In genomic region chr20:24490598-24490997, GRCh38 we compare ENCODE assay signal across 30 cellular contexts. TPM values are rescaled to one million over a fixed set of nuclear protein-coding genes. Genes with fewer than 3 reads are reported as not detected.
"Had no signal": no experiment of that assay in that cellular context is flagged by ENCODE, and none has a peak within 500 bp of the region (broad histone marks: within the 10 kb centered on the region; RNA-seq: fewer than 3 reads in every experiment).

No MANE protein-coding gene starts in this region.

- H3K4me1 ChIP-seq: foreskin keratinocyte, gastroesophageal sphincter, left lung, psoas muscle, testis, tibial nerve, upper lobe of left lung had no signal

- ATAC-seq: effector memory CD8-positive, alpha-beta T cell; foreskin keratinocyte; gastroesophageal sphincter; left cardiac atrium; left lung; naive thymus-derived CD4-positive, alpha-beta T cell; psoas muscle; right cardiac atrium had no signal

- DNase-seq: dermis blood vessel endothelial cell; effector memory CD8-positive, alpha-beta T cell; foreskin keratinocyte; heart right ventricle; hippocampal formation; left cardiac atrium; left lung; mesenchymal stem cell; midbrain; naive thymus-derived CD4-positive, alpha-beta T cell; nucleus accumbens; ovary; psoas muscle; right cardiac atrium; stimulated activated CD4-positive, alpha-beta T cell treated with anti-CD3 and anti-CD28 coated beads, Interleukin-15, amount 100 ng/mL, for 24 hours; stimulated activated CD4-positive, alpha-beta T cell treated with anti-CD3 and anti-CD28 coated beads, Interleukin-2, amount 100 ng/mL, for 48 hours; stimulated activated naive CD4-positive, alpha-beta T cell; substantia nigra; testis; upper lobe of left lung had no signal

- H3K9me3 Mint-ChIP-seq: central memory CD8-positive, alpha-beta T cell; effector memory CD8-positive, alpha-beta T cell; naive thymus-derived CD4-positive, alpha-beta T cell; nephron; neural progenitor cell had no signal

- H3K4me3 ChIP-seq: coronary artery, esophagus muscularis mucosa, gastroesophageal sphincter, heart right ventricle, left lung, neural progenitor cell, ovary, psoas muscle, skin epidermis, testis, tibial nerve, upper lobe of left lung had no signal

- H3K27ac Mint-ChIP-seq: effector memory CD8-positive, alpha-beta T cell; nephron had no signal

- H3K27me3 Mint-ChIP-seq: naive thymus-derived CD4-positive, alpha-beta T cell had no signal

- H3K4me1 Mint-ChIP-seq: central memory CD8-positive, alpha-beta T cell had no signal

- H3K36me3 Mint-ChIP-seq: naive thymus-derived CD4-positive, alpha-beta T cell; neural progenitor cell had no signal

- H3K9me3 ChIP-seq: esophagus muscularis mucosa, gastroesophageal sphincter, heart right ventricle, left lung, ovary, psoas muscle, testis, tibial nerve, upper lobe of left lung had no signal

- H3K36me3 ChIP-seq: esophagus muscularis mucosa, gastroesophageal sphincter, heart right ventricle, left lung, neural progenitor cell, ovary, tibial nerve, upper lobe of left lung had no signal

- H3K27ac ChIP-seq: coronary artery, epithelial cell of prostate, esophagus muscularis mucosa, foreskin keratinocyte, gastroesophageal sphincter, left lung, neural progenitor cell, ovary, psoas muscle, skin epidermis, testis, tibial nerve, upper lobe of left lung had no signal

- H3K27me3 ChIP-seq: foreskin keratinocyte, heart right ventricle, neural progenitor cell, ovary, testis, tibial nerve, upper lobe of left lung had no signal

- H3K4me3 Mint-ChIP-seq: central memory CD8-positive, alpha-beta T cell; effector memory CD8-positive, alpha-beta T cell; naive thymus-derived CD4-positive, alpha-beta T cell; nephron; neural progenitor cell had no signal

RNA-seq across cellular contexts. Expression of gene SYNDIG1, which starts 21.2 kb away (rescaled TPM):
- total RNA-seq: esophagus muscularis mucosa; foreskin keratinocyte; lung microvascular endothelial cell; naive thymus-derived CD4-positive, alpha-beta T cell; psoas muscle had no signal
- polyA plus RNA-seq: foreskin keratinocyte; naive thymus-derived CD4-positive, alpha-beta T cell had no signal
